ENCODE assay signal across 20 cellular contexts in the genomic region with DNA sequence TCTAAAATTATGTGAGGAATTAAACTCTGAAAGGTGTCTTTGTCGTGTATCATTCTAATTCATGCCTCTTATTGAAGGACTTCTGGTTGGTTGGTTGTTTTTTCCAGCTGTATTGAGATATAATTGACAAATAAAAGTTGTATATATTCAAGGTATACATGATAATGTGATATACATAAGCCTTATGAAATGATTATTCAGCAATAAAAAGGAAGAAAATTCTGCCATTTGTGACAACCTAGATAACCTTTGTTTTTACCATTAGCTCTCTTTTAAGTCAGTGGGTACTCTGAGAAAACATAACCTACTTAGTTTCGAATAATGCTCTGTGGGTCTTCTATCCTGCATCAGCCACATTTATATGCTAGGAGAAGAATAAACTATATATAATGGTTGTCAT.
DNase-seq lines count a peak whose midpoint lies in the region; ATAC-seq, FAIRE-seq and TF ChIP-seq lines count a peak whose summit lies in the region.
"Had no signal": no experiment of that assay in that cellular context is flagged by ENCODE, and none has a peak within 500 bp of the region (broad histone marks: within the 10 kb centered on the region; RNA-seq: fewer than 3 reads in every experiment).

No MANE protein-coding gene starts in this region.

- H3K27ac ChIP-seq in A549 (no peak overlapping the region), IMR-90 (ENCODE audit: insufficient read depth, low read length) (no peak overlapping the region), K562 (ENCODE audit: extremely low read depth, low read depth, low read length) (no peak overlapping the region), testis (no peak overlapping the region), MM.1S (ENCODE audit: low read length) (no peak overlapping the region)
- H3K27ac ChIP-seq: BLaER1 treated with 17β-estradiol and CSF1 and Interleukin-3, amounts not matched to agents 10 nM and 100 nM; C4-2B had no signal

- TF ChIP-seq POLR2A in A549 (IDR thresholded peaks at IDR 0.05; ENCODE audit: low read length) (no peak), IMR-90 (IDR thresholded peaks at IDR 0.05; ENCODE audit: low read depth, low read length) (no peak), K562 (conservative IDR thresholded peaks at IDR 0.05) (no peak), testis (IDR thresholded peaks at IDR 0.05) (no peak)

- no peak overlapping the region for H2AK9ac ChIP-seq in IMR-90 (replicated peaks; ENCODE audit: low read depth, low read length, poor library complexity)

- H4K8ac ChIP-seq in IMR-90 (ENCODE audit: low read depth in 2 of 2, low read length in 2 of 2): no peak overlapping the region

- H4K5ac ChIP-seq in IMR-90 (ENCODE audit: low read depth, low read length): no peak overlapping the region

- no peak overlapping the region for H2BK5ac ChIP-seq in IMR-90 (ENCODE audit: low read depth, low read length, poor library complexity, severe bottlenecking)

- H4K20me1 ChIP-seq in IMR-90 (ENCODE audit: insufficient read depth, low read length) (no peaks in the 10 kb centered on the region), K562 (replicated peaks; ENCODE audit: control insufficient read depth, insufficient read depth, low read length) (no peaks in the 10 kb centered on the region), MM.1S (ENCODE audit: insufficient read depth, low read length) (no peaks in the 10 kb centered on the region)
- H4K20me1 ChIP-seq: BLaER1 treated with 17β-estradiol and CSF1 and Interleukin-3, amounts not matched to agents 10 nM and 100 nM had no signal

- no peak overlapping the region for H3K4me3 ChIP-seq in A549
- H3K4me3 ChIP-seq in IMR-90 (ENCODE audit: insufficient read depth, low read depth, low read length): no peak overlapping the region
- H3K4me3 ChIP-seq in K562: no peak overlapping the region
- H3K4me3 ChIP-seq in testis: no peak overlapping the region
- no peak overlapping the region for H3K4me3 ChIP-seq in MM.1S (ENCODE audit: low read length)
- H3K4me3 ChIP-seq: BLaER1 treated with 17β-estradiol and CSF1 and Interleukin-3, amounts not matched to agents 10 nM and 100 nM had no signal

- ATAC-seq in A549: no peak
- ATAC-seq in IMR-90 (ENCODE audit: low read depth): no peak
- ATAC-seq in K562: no peak
- ATAC-seq: CD8-positive, alpha-beta T cell had no signal

- no peak for TF ChIP-seq EP300 in A549 (IDR thresholded peaks at IDR 0.05)
- no peak for TF ChIP-seq EP300 in K562 (IDR thresholded peaks at IDR 0.05; ENCODE audit: low read length)

- H3K79me1 ChIP-seq in IMR-90 (ENCODE audit: low read depth in 1 of 2, low read length in 2 of 2): no peaks in the 10 kb centered on the region

- H2AFZ ChIP-seq in IMR-90 (replicated peaks; ENCODE audit: low read length, poor library complexity) (no peak overlapping the region), K562 (ENCODE audit: low read depth, low read length) (no peak overlapping the region), MM.1S (ENCODE audit: low read length) (no peak overlapping the region)

- BruUV-seq in IMR-90 (replicated peaks; lab: Mats Ljungman, UMichigan): no TSS peak
- BruUV-seq in K562 (replicated peaks; lab: Mats Ljungman, UMichigan): no TSS peak

- no peak overlapping the region for H2AK5ac ChIP-seq in IMR-90 (ENCODE audit: low read depth, low read length)

- FAIRE-seq in A549 (lab: Jason Lieb, UNC): no peak
- FAIRE-seq in K562 (lab: Jason Lieb, UNC): no peak
- FAIRE-seq: A204.1, D721Med, G401.6, GM12891, GM19239 had no signal

- TF ChIP-seq CTCF in A549 (IDR thresholded peaks at IDR 0.05) (no peak), IMR-90 (conservative IDR thresholded peaks at IDR 0.05; ENCODE audit: low read depth, low read length) (no peak), K562 (IDR thresholded peaks at IDR 0.05 in 2 of 3, conservative IDR thresholded peaks at IDR 0.05 in 1 of 3; ENCODE audit: insufficient read depth in 2 of 3, low read depth in 1 of 3, low read length in 3 of 3) (no peak), testis (IDR thresholded peaks at IDR 0.05) (no peak), MM.1S (IDR thresholded peaks at IDR 0.05; ENCODE audit: low read length) (no peak)

- WGBS in A549 (ENCODE audit: missing lambda C conversion rate): 0% methylated on average over 2 of the region's 2 CpGs
- no CpG with 5 or more reads among the region's 2 CpGs for WGBS in IMR-90 (ENCODE audit: extremely low coverage in 2 of 2, insufficient read length in 1 of 2), 2 experiments
- 3% methylated on average over 2 of the region's 2 CpGs for WGBS in K562 (ENCODE audit: insufficient coverage, low coverage, missing lambda C conversion rate)
- 88% methylated on average over 2 of the region's 2 CpGs for WGBS in testis, 2 donors

- H3F3A ChIP-seq in MM.1S (ENCODE audit: insufficient read depth, low read length): no peaks in the 10 kb centered on the region

- H3K9me3 ChIP-seq in A549: peaks cover 7% of the 10 kb centered on the region; the same call in 2 of the 3 replicates
- no peaks in the 10 kb centered on the region for H3K9me3 ChIP-seq in IMR-90 (ENCODE audit: control insufficient read depth, insufficient read depth, low read length)
- no peaks in the 10 kb centered on the region; the same call in 1 of the 2 replicates for H3K9me3 ChIP-seq in K562 (replicated peaks; ENCODE audit: control insufficient read depth, insufficient read depth, low read depth, low read length)
- H3K9me3 ChIP-seq in testis: no peaks in the 10 kb centered on the region
- H3K9me3 ChIP-seq in MM.1S (replicated peaks; ENCODE audit: insufficient read depth, low read length): no peaks in the 10 kb centered on the region
- H3K9me3 ChIP-seq: BLaER1 treated with 17β-estradiol and CSF1 and Interleukin-3, amounts not matched to agents 10 nM and 100 nM; Caco-2 had no signal

- dilution Hi-C loops in IMR-90 (cut with HindIII; ENCODE audit: low sequenced_read_pairs, unreplicated experiment): no loop called here

- in situ Hi-C loops in IMR-90 (cut with MboI; ENCODE audit: low sequenced_read_pairs) (no loop called here), K562 (cut with MboI) (no loop called here)

- no peak overlapping the region for H3K56ac ChIP-seq in IMR-90 (ENCODE audit: extremely low read depth, insufficient read depth, low read length)

- no peak overlapping the region for H2BK120ac ChIP-seq in IMR-90 (ENCODE audit: low read depth, low read length)

- H3K27me3 ChIP-seq in IMR-90 (ENCODE audit: control insufficient read depth, insufficient read depth, low read length) (no peaks in the 10 kb centered on the region), K562 (ENCODE audit: control insufficient read depth in 2 of 2, insufficient read depth in 2 of 2, low read length in 2 of 2) (no peaks in the 10 kb centered on the region), testis (no peaks in the 10 kb centered on the region), MM.1S (replicated peaks; ENCODE audit: insufficient read depth, low read length) (no peaks in the 10 kb centered on the region)
- H3K27me3 ChIP-seq: BLaER1 treated with 17β-estradiol and CSF1 and Interleukin-3, amounts not matched to agents 10 nM and 100 nM had no signal

- no peak for TF ChIP-seq RAD21 in A549 (conservative IDR thresholded peaks at IDR 0.05 in 1 of 2, IDR thresholded peaks at IDR 0.05 in 1 of 2)
- no peak for TF ChIP-seq RAD21 in IMR-90 (IDR thresholded peaks at IDR 0.05; ENCODE audit: low read length)
- TF ChIP-seq RAD21 in K562 (CRISPR knock-in tag; conservative IDR thresholded peaks at IDR 0.05 in 1 of 2, IDR thresholded peaks at IDR 0.05 in 1 of 2): no peak

- H3K14ac ChIP-seq in IMR-90 (replicated peaks; ENCODE audit: low read depth, low read length): no peak overlapping the region

- H3K4ac ChIP-seq in IMR-90 (ENCODE audit: low read depth, low read length): no peak overlapping the region

- intact Hi-C loops in IMR-90 (cut with micrococcal nuclease) (no loop called here), K562 (cut with micrococcal nuclease) (no loop called here), testis (cut with DNase I; ENCODE audit: low total_unique reads) (no loop called here)

- H3K36me3 ChIP-seq in IMR-90 (ENCODE audit: control insufficient read depth, insufficient read depth, low read length) (no peaks in the 10 kb centered on the region), K562 (ENCODE audit: control insufficient read depth, insufficient read depth, low read length) (no peaks in the 10 kb centered on the region), testis (ENCODE audit: low read depth, missing control alignments) (no peaks in the 10 kb centered on the region), MM.1S (replicated peaks; ENCODE audit: insufficient read depth, low read length) (no peaks in the 10 kb centered on the region)
- H3K36me3 ChIP-seq: BLaER1 treated with 17β-estradiol and CSF1 and Interleukin-3, amounts not matched to agents 10 nM and 100 nM had no signal

- DNase-seq in A549 (ENCODE audit: low read depth in 1 of 2, low spot score in 1 of 2) (no peak), IMR-90 (no peak), K562 (ENCODE audit: extremely low read depth in 1 of 4, low spot score in 3 of 4) (no peak), testis (no peak), MM.1S (no peak)
- DNase-seq: 8988T; AML-193; Caco-2; Calu3; CD4-positive, alpha-beta T cell; CD8-positive, alpha-beta T cell; DMS79 treated with DMSO at 0.1 percent for 48 hours; GF-D8 had no signal

- CTCF ChIA-PET in A549 (lab: Yijun Ruan, JAX): no interaction called here
- CTCF ChIA-PET in IMR-90 (lab: Yijun Ruan, JAX): no interaction called here
- CTCF ChIA-PET in K562 (lab: Yijun Ruan, JAX; ENCODE audit: low intra/inter-chr PET ratio): no interaction called here

- H3K9me2 ChIP-seq in MM.1S (replicated peaks; ENCODE audit: insufficient read depth, low read length): no peaks in the 10 kb centered on the region

- no peak overlapping the region for H3K18ac ChIP-seq in IMR-90 (ENCODE audit: low read depth, low read length)

- no peak overlapping the region for H4K91ac ChIP-seq in IMR-90 (ENCODE audit: insufficient read depth, low read depth, low read length)

- no peak overlapping the region for H3K23ac ChIP-seq in IMR-90 (ENCODE audit: low read depth, low read length)

- H3K4me1 ChIP-seq in A549 (no peaks in the 10 kb centered on the region), IMR-90 (ENCODE audit: control insufficient read depth, insufficient read depth, low read length) (no peaks in the 10 kb centered on the region), K562 (replicated peaks in 1 of 2; ENCODE audit: control insufficient read depth in 2 of 2, insufficient read depth in 2 of 2, low read length in 2 of 2) (no peaks in the 10 kb centered on the region), testis (peaks cover 5% of the 10 kb centered on the region), MM.1S (ENCODE audit: low read length) (no peaks in the 10 kb centered on the region)
- H3K4me1 ChIP-seq: Caco-2 had no signal

- H3K9ac ChIP-seq in IMR-90 (ENCODE audit: low read depth, low read length) (no peak overlapping the region), K562 (ENCODE audit: insufficient read depth in 1 of 2, low read depth in 2 of 2, low read length in 2 of 2) (no peak overlapping the region), MM.1S (ENCODE audit: low read length) (no peak overlapping the region)
- H3K9ac ChIP-seq: BLaER1 treated with 17β-estradiol and CSF1 and Interleukin-3, amounts not matched to agents 10 nM and 100 nM had no signal

- no peak overlapping the region for H2BK20ac ChIP-seq in IMR-90 (ENCODE audit: low read depth, low read length)

- H3K9me1 ChIP-seq in IMR-90 (ENCODE audit: insufficient read depth, low read length) (no peaks in the 10 kb centered on the region), K562 (ENCODE audit: control insufficient read depth, insufficient read depth, low read length) (no peaks in the 10 kb centered on the region)

- no peak overlapping the region for H2BK15ac ChIP-seq in IMR-90 (ENCODE audit: low read depth, low read length)

- no peaks in the 10 kb centered on the region for H3K79me2 ChIP-seq in K562 (ENCODE audit: control insufficient read depth, insufficient read depth, low read length)
- H3K79me2 ChIP-seq in MM.1S (ENCODE audit: low read length): no peaks in the 10 kb centered on the region

- POLR2A ChIA-PET in A549 (lab: Yijun Ruan, JAX) (no interaction called here), IMR-90 (lab: Charles Lee; ENCODE audit: unreplicated experiment) (no interaction called here), K562 (lab: Yijun Ruan, JAX) (interaction anchor here (0.6 kb wide), 1 partner anchor 17 kb away, joined by 3 read pairs; no protein-coding TSS in a partner anchor)

- H3K4me2 ChIP-seq in A549 (no peak overlapping the region), IMR-90 (ENCODE audit: low read depth, low read length) (no peak overlapping the region), K562 (ENCODE audit: insufficient read depth, low read length) (no peak overlapping the region), MM.1S (ENCODE audit: low read depth, low read length) (no peak overlapping the region)
- H3K4me2 ChIP-seq: BLaER1 treated with 17β-estradiol and CSF1 and Interleukin-3, amounts not matched to agents 10 nM and 100 nM had no signal

Comparison
In these comparisons a context has a peak if more than half of its experiments do, and no peak if none do; other contexts are left out.
1. Of the 35 proteins assayed by ChIP-seq in both K562 and A549: peak only in K562: none; only in A549: MAFK; in both: none; in neither: 34.